15 cellular contexts compared by ENCODE assay signal in genomic region chr5:141779642-141780041, GRCh38.
DNase-seq lines count a peak whose midpoint lies in the region; ATAC-seq, FAIRE-seq and TF ChIP-seq lines count a peak whose summit lies in the region.
"Had no signal": no experiment of that assay in that cellular context is flagged by ENCODE, and none has a peak within 500 bp of the region (broad histone marks: within the 10 kb centered on the region; RNA-seq: fewer than 3 reads in every experiment).

No MANE protein-coding gene starts in this region.

- no peak overlapping the region for H3K27ac ChIP-seq in HEK293 (ENCODE audit: extremely low read depth, low read depth, low read length)
- no peak overlapping the region for H3K27ac ChIP-seq in K562 (ENCODE audit: extremely low read depth, low read depth, low read length)
- no peak overlapping the region for H3K27ac ChIP-seq in kidney (ENCODE audit: low read depth in 2 of 2, low read length in 2 of 2)
- H3K27ac ChIP-seq: adrenal gland, stomach had no signal

- no peaks in the 10 kb centered on the region for H3K36me3 ChIP-seq in HEK293 (ENCODE audit: control insufficient read depth in 2 of 2, insufficient read depth in 1 of 2, low read length in 2 of 2)
- no peaks in the 10 kb centered on the region for H3K36me3 ChIP-seq in K562 (ENCODE audit: control insufficient read depth, insufficient read depth, low read length)
- no peaks in the 10 kb centered on the region for H3K36me3 ChIP-seq in kidney (ENCODE audit: control insufficient read depth in 1 of 2, insufficient read depth in 2 of 2, low read length in 2 of 2)
- no peaks in the 10 kb centered on the region for H3K36me3 ChIP-seq in Caco-2 (ENCODE audit: control insufficient read depth, insufficient read depth, low read length)
- H3K36me3 ChIP-seq: adrenal gland, stomach had no signal

- H3K4me1 Mint-ChIP-seq in type B pancreatic cell (ENCODE audit: unreplicated experiment) (peaks cover 43% of the 10 kb centered on the region), Caco-2 (ENCODE audit: low read depth, unreplicated experiment) (peaks cover 10% of the 10 kb centered on the region)

- DNase-seq in AG10803 (ENCODE audit: low read depth), result peak; percentile 41
- peak in 1 of 4 experiments; percentile 19 for DNase-seq in K562 (ENCODE audit: extremely low read depth in 1 of 4, low spot score in 3 of 4)
- DNase-seq in kidney, result peak; percentile 84
- DNase-seq in NCI-H187 (lab: John Stamatoyannopoulos, UW), result no peak
- no peak for DNase-seq in type B pancreatic cell (ENCODE audit: extremely low spot score, unreplicated experiment)
- no peak for DNase-seq in Caco-2
- DNase-seq: adrenal gland; erythroblast; NCI-H774; stimulated activated CD4-positive, alpha-beta T cell treated with anti-CD3 and anti-CD28 coated beads, Interleukin-2, amount 100 ng/mL, for 24 hours; stomach had no signal

- no peak for ATAC-seq in K562
- no peak for ATAC-seq in HG03039 (IDR thresholded peaks at IDR 0.05; ENCODE audit: unreplicated experiment)

- TF ChIP-seq RAD21 in K562 (CRISPR knock-in tag; conservative IDR thresholded peaks at IDR 0.05 in 1 of 2, IDR thresholded peaks at IDR 0.05 in 1 of 2), result no peak

- H3K9me3 ChIP-seq in HEK293 (ENCODE audit: control insufficient read depth, insufficient read depth, low read depth, low read length) (no peaks in the 10 kb centered on the region), K562 (replicated peaks; ENCODE audit: control insufficient read depth, insufficient read depth, low read depth, low read length) (no peaks in the 10 kb centered on the region; the same call in 1 of the 2 replicates), kidney (ENCODE audit: control insufficient read depth in 1 of 2, low read length in 2 of 2) (no peaks in the 10 kb centered on the region), Caco-2 (no peaks in the 10 kb centered on the region)
- H3K9me3 ChIP-seq: adrenal gland, stomach had no signal

- H2AFZ ChIP-seq in K562 (ENCODE audit: low read depth, low read length), result no peak overlapping the region

- H3K27ac Mint-ChIP-seq in type B pancreatic cell, result no peak overlapping the region
- no peak overlapping the region for H3K27ac Mint-ChIP-seq in Caco-2 (ENCODE audit: unreplicated experiment)
- H3K27ac Mint-ChIP-seq: T-helper 1 cell treated with Interleukin-12 subunit alpha and Interleukin-12 subunit beta and Interleukin-4 antibody, amounts not matched to agents 30 μg/mL and 1 μg/mL, for 36 hours had no signal

- no peaks in the 10 kb centered on the region for H3K36me3 Mint-ChIP-seq in type B pancreatic cell
- no peaks in the 10 kb centered on the region for H3K36me3 Mint-ChIP-seq in Caco-2 (ENCODE audit: insufficient read depth, unreplicated experiment)

- WGBS in K562 (ENCODE audit: insufficient coverage, low coverage, missing lambda C conversion rate), result 2% methylated on average over 4 of the region's 5 CpGs

- H3K9ac ChIP-seq in K562 (ENCODE audit: insufficient read depth in 1 of 2, low read depth in 2 of 2, low read length in 2 of 2) (no peak overlapping the region; a peak in 1 of 4 replicates), kidney (ENCODE audit: low read length in 2 of 2) (no peak overlapping the region)

- H3K4me3 ChIP-seq in AG10803 (ENCODE audit: low read length) (no peak overlapping the region), HEK293 (ENCODE audit: low read depth, low read length) (no peak overlapping the region), K562 (no peak overlapping the region), kidney (ENCODE audit: low read length in 2 of 2) (no peak overlapping the region), Caco-2 (ENCODE audit: low read depth, low read length) (no peak overlapping the region)
- H3K4me3 ChIP-seq: adrenal gland, stomach had no signal

- H4K20me1 ChIP-seq in K562 (replicated peaks; ENCODE audit: control insufficient read depth, insufficient read depth, low read length), result no peaks in the 10 kb centered on the region

- CTCF ChIA-PET in HEK293 (lab: Yijun Ruan, JAX) (interaction anchor here (1.4 kb wide), 1 partner anchor 35 kb away, joined by 7 read pairs; no protein-coding TSS in a partner anchor), K562 (lab: Yijun Ruan, JAX; ENCODE audit: low intra/inter-chr PET ratio) (no interaction called here), Caco-2 (lab: Charles Lee) (no interaction called here)

- H3K9me3 Mint-ChIP-seq in type B pancreatic cell, result no peaks in the 10 kb centered on the region
- H3K9me3 Mint-ChIP-seq in Caco-2 (ENCODE audit: unreplicated experiment), result no peaks in the 10 kb centered on the region
- H3K9me3 Mint-ChIP-seq: T-helper 1 cell treated with Interleukin-12 subunit alpha and Interleukin-12 subunit beta and Interleukin-4 antibody, amounts not matched to agents 30 μg/mL and 1 μg/mL, for 36 hours had no signal

- TF ChIP-seq POLR2A in K562 (conservative IDR thresholded peaks at IDR 0.05), result no peak

- TF ChIP-seq CTCF in AG10803 (conservative IDR thresholded peaks at IDR 0.05; ENCODE audit: low read length) (no peak), HEK293 (tag by site-specific recombination; IDR thresholded peaks at IDR 0.05) (no peak), K562 (IDR thresholded peaks at IDR 0.05 in 2 of 3, conservative IDR thresholded peaks at IDR 0.05 in 1 of 3; ENCODE audit: insufficient read depth in 2 of 3, low read depth in 1 of 3, low read length in 3 of 3) (no peak), kidney (IDR thresholded peaks at IDR 0.05; ENCODE audit: borderline replicate concordance, extremely low read depth, insufficient read depth) (no peak), type B pancreatic cell (conservative IDR thresholded peaks at IDR 0.05) (no peak), Caco-2 (IDR thresholded peaks at IDR 0.05; ENCODE audit: insufficient read depth in 1 of 2, low read depth in 1 of 2, low read length in 1 of 2, severe bottlenecking in 1 of 2, unreplicated experiment in 1 of 2) (no peak)

- H3K79me2 ChIP-seq in K562 (ENCODE audit: control insufficient read depth, insufficient read depth, low read length), result no peaks in the 10 kb centered on the region

- H3K27me3 ChIP-seq in K562 (ENCODE audit: control insufficient read depth in 2 of 2, insufficient read depth in 2 of 2, low read length in 2 of 2) (peaks cover 8 to 50% of the 10 kb centered on the region in 2 experiments; a peak in 3 of 5 replicates), Caco-2 (replicated peaks; ENCODE audit: control insufficient read depth, insufficient read depth, low read length) (no peaks in the 10 kb centered on the region)
- H3K27me3 ChIP-seq: adrenal gland had no signal

- H3K4me1 ChIP-seq in HEK293 (ENCODE audit: control insufficient read depth, insufficient read depth, low read length) (no peaks in the 10 kb centered on the region), K562 (replicated peaks in 1 of 2; ENCODE audit: control insufficient read depth in 2 of 2, insufficient read depth in 2 of 2, low read length in 2 of 2) (no peaks in the 10 kb centered on the region), kidney (ENCODE audit: control insufficient read depth in 1 of 2, insufficient read depth in 1 of 2, low read depth in 1 of 2, low read length in 2 of 2) (peaks cover 4 to 5% of the 10 kb centered on the region in 2 donors), Caco-2 (peaks cover 3% of the 10 kb centered on the region; the same call in 1 of the 2 replicates)
- H3K4me1 ChIP-seq: adrenal gland had no signal

- H3K27me3 Mint-ChIP-seq in type B pancreatic cell, result peaks cover 4% of the 10 kb centered on the region
- H3K27me3 Mint-ChIP-seq in Caco-2 (ENCODE audit: insufficient read depth, unreplicated experiment), result peaks cover 4% of the 10 kb centered on the region

- POLR2A ChIA-PET in HEK293 (lab: Yijun Ruan, JAX) (interaction anchor here (0.7 kb wide), 1 partner anchor 33 kb away, joined by 4 read pairs; no protein-coding TSS in a partner anchor), K562 (lab: Yijun Ruan, JAX) (interaction anchor here (0.6 kb wide), 1 partner anchor 48 kb away, joined by 3 read pairs; no protein-coding TSS in a partner anchor), Caco-2 (lab: Charles Lee) (no interaction called here)

- TF ChIP-seq EP300 in K562 (IDR thresholded peaks at IDR 0.05; ENCODE audit: low read length), result no peak

- BruUV-seq in K562 (replicated peaks; lab: Mats Ljungman, UMichigan) (no TSS peak), Caco-2 (replicated peaks; lab: Mats Ljungman, UMichigan) (no TSS peak)

- H3K4me3 Mint-ChIP-seq in type B pancreatic cell (no peak overlapping the region), Caco-2 (ENCODE audit: unreplicated experiment) (no peak overlapping the region)
- H3K4me3 Mint-ChIP-seq: T-helper 1 cell treated with Interleukin-12 subunit alpha and Interleukin-12 subunit beta and Interleukin-4 antibody, amounts not matched to agents 30 μg/mL and 1 μg/mL, for 36 hours had no signal

- H3K4me2 ChIP-seq in K562 (ENCODE audit: insufficient read depth, low read length), result no peak overlapping the region

- intact Hi-C loops in K562 (cut with micrococcal nuclease), result no loop called here
- intact Hi-C loops in kidney (cut with DNase I), result no loop called here
- intact Hi-C loops in Caco-2 (cut with micrococcal nuclease; ENCODE audit: unreplicated experiment), result no loop called here

- no peaks in the 10 kb centered on the region for H3K9me1 ChIP-seq in K562 (ENCODE audit: control insufficient read depth, insufficient read depth, low read length)

- FAIRE-seq in K562 (lab: Jason Lieb, UNC), result no peak
- no peak for FAIRE-seq in kidney (lab: Jason Lieb, UNC)
- FAIRE-seq: islet of Langerhans had no signal

- in situ Hi-C loops in K562 (cut with MboI), result no loop called here

TF ChIP-seq in HEK293, 187 proteins besides CTCF, POLR2A, EP300 and RAD21 (continues in another document):
- TF ChIP-seq SP3 (tag by site-specific recombination; IDR thresholded peaks at IDR 0.05) (0 out of 2 replicates have a peak, but pooled peaks have one; percentile 35), ZNF670 (tag by site-specific recombination; IDR thresholded peaks at IDR 0.05; ENCODE audit: low read depth) (no peak), KLF9 (tag by site-specific recombination; IDR thresholded peaks at IDR 0.05; ENCODE audit: low read depth) (0 out of 2 replicates have a peak, but pooled peaks have one; percentile 37), ZBTB21 (tag by site-specific recombination; IDR thresholded peaks at IDR 0.05) (peak; percentile 43; the same call in 1 of the 2 replicates), ZNF350 (tag by site-specific recombination; IDR thresholded peaks at IDR 0.05) (no peak), ZNF335 (tag by site-specific recombination; conservative IDR thresholded peaks at IDR 0.05) (peak; percentile 53)

TF ChIP-seq in K562, 482 proteins besides CTCF, POLR2A, EP300 and RAD21 (continues in another document):
- TF ChIP-seq, protein P1, sequence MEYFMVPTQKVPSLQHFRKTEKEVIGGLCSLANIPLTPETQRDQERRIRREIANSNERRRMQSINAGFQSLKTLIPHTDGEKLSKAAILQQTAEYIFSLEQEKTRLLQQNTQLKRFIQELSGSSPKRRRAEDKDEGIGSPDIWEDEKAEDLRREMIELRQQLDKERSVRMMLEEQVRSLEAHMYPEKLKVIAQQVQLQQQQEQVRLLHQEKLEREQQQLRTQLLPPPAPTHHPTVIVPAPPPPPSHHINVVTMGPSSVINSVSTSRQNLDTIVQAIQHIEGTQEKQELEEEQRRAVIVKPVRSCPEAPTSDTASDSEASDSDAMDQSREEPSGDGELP (CRISPR knock-in tag; IDR thresholded peaks at IDR 0.05; ENCODE audit: borderline replicate concordance), result 0 out of 2 replicates have a peak, but pooled peaks have one; percentile 14
- TF ChIP-seq ZNF311 (CRISPR knock-in tag; IDR thresholded peaks at IDR 0.05) (no peak), NFE2 (IDR thresholded peaks at IDR 0.05; ENCODE audit: low read depth) (peak; percentile 33; the same call in 1 of the 2 replicates)

Comparison
In these comparisons a context has a peak if more than half of its experiments do, and no peak if none do; other contexts are left out.
1. DNase-seq: peak in AG10803 (single experiment) and kidney (single experiment); none in NCI-H187 (0 of 2), type B pancreatic cell (single experiment) and Caco-2 (0 of 2).